14 cellular contexts compared by ENCODE assay signal in genomic region chr1:55275976-55276375, GRCh38.
DNase-seq lines count a peak whose midpoint lies in the region; ATAC-seq and TF ChIP-seq lines count a peak whose summit lies in the region.
"Had no signal": no experiment of that assay in that cellular context is flagged by ENCODE, and none has a peak within 500 bp of the region (broad histone marks: within the 10 kb centered on the region; RNA-seq: fewer than 3 reads in every experiment).

No MANE protein-coding gene starts in this region.

- H3K9ac ChIP-seq in GM23248: peak overlapping the region; percentile 13
- H3K9ac ChIP-seq: parathyroid adenoma had no signal

- H3K27ac Mint-ChIP-seq in Calu3 (ENCODE audit: unreplicated experiment): no peak overlapping the region

- WGBS in GM23248 (ENCODE audit: low coverage in 1 of 2, low lambda C conversion rate in 2 of 2, missing lambda C conversion rate in 2 of 2), 2 experiments: 33 to 42% methylated on average over 1 of the region's 1 CpG

- H3K4me1 Mint-ChIP-seq in Calu3 (ENCODE audit: low read depth, unreplicated experiment): peaks cover 18% of the 10 kb centered on the region

- ATAC-seq in HG03439 (IDR thresholded peaks at IDR 0.05; ENCODE audit: unreplicated experiment) (no peak), GM21528 (IDR thresholded peaks at IDR 0.05; ENCODE audit: low FRiP score, unreplicated experiment) (no peak)
- ATAC-seq: esophagus mucosa had no signal

- no peaks in the 10 kb centered on the region for H4K20me1 ChIP-seq in GM23248 (ENCODE audit: insufficient read depth)

- peak overlapping the region; percentile 48 for H2AFZ ChIP-seq in ACC112 (ENCODE audit: low read length, unreplicated experiment)
- no peak overlapping the region; the same call in 1 of the 2 replicates for H2AFZ ChIP-seq in GM23248
- H2AFZ ChIP-seq: parathyroid adenoma had no signal

- intact Hi-C loops in Calu3 (cut with micrococcal nuclease; ENCODE audit: unreplicated experiment): loop anchor here (2.0 kb wide), 1 partner anchor 63 kb away; no protein-coding TSS in a partner anchor

- DNase-seq in GM23248: peak; percentile 73
- peak; percentile 24 for DNase-seq in amniotic epithelial cell (ENCODE audit: low read depth)
- peak; percentile 37 for DNase-seq in iris pigment epithelial cell (ENCODE audit: low read depth)
- DNase-seq in Calu3: no peak
- DNase-seq in NCI-H774 (lab: John Stamatoyannopoulos, UW): no peak
- DNase-seq: DMS79, NCI-H1417 treated with DMSO at 0.1 percent for 48 hours, NCI-H510A, uterus had no signal

- CTCF ChIA-PET in Calu3 (lab: Charles Lee): no interaction called here

- H3K36me3 ChIP-seq in ACC112 (ENCODE audit: insufficient read depth, low read length) (no peaks in the 10 kb centered on the region), GM23248 (ENCODE audit: low read depth) (no peaks in the 10 kb centered on the region)
- H3K36me3 ChIP-seq: uterus had no signal

- H3K4me3 ChIP-seq in ACC112 (ENCODE audit: low read depth, low read length): no peak overlapping the region
- no peak overlapping the region for H3K4me3 ChIP-seq in GM23248
- H3K4me3 ChIP-seq: uterus had no signal

- peak overlapping the region; percentile 31 for H3K4me2 ChIP-seq in GM23248 (ENCODE audit: unreplicated experiment)

- no peaks in the 10 kb centered on the region for H3K36me3 Mint-ChIP-seq in Calu3 (ENCODE audit: insufficient read depth, unreplicated experiment)

- peaks cover 16% of the 10 kb centered on the region; the same call in 1 of the 2 replicates for H3F3A ChIP-seq in GM23248 (ENCODE audit: insufficient read depth)

- no peaks in the 10 kb centered on the region for H3K9me3 Mint-ChIP-seq in Calu3 (ENCODE audit: low read depth, unreplicated experiment)

- H3K27me3 Mint-ChIP-seq in Calu3 (ENCODE audit: unreplicated experiment): no peaks in the 10 kb centered on the region

- TF ChIP-seq CTCF in Calu3 (IDR thresholded peaks at IDR 0.05; ENCODE audit: unreplicated experiment): no peak

- H3K27ac ChIP-seq in ACC112 (ENCODE audit: low read depth, low read length) (peak overlapping the region; percentile 26; the same call in 1 of the 2 replicates), GM23248 (peak overlapping the region; percentile 63)
- H3K27ac ChIP-seq: parathyroid adenoma, uterus had no signal

- H3K27me3 ChIP-seq in ACC112 (ENCODE audit: insufficient read depth, low read length): no peaks in the 10 kb centered on the region
- no peaks in the 10 kb centered on the region for H3K27me3 ChIP-seq in GM23248 (replicated peaks; ENCODE audit: insufficient read depth)
- H3K27me3 ChIP-seq: uterus had no signal

- in situ Hi-C loops in GM23248 (cut with MboI): loop anchor here (5.0 to 25.0 kb wide), 2 partner anchors 144 to 1536 kb away; partner anchors contain the start of gene FYB2

- H3K4me3 Mint-ChIP-seq in Calu3 (ENCODE audit: low read depth, unreplicated experiment): no peak overlapping the region

- peaks cover 26% of the 10 kb centered on the region for H3K4me1 ChIP-seq in ACC112 (ENCODE audit: control insufficient read depth, insufficient read depth, low read length, unreplicated experiment)
- H3K4me1 ChIP-seq in GM23248 (ENCODE audit: insufficient read depth): peaks cover 22% of the 10 kb centered on the region
- H3K4me1 ChIP-seq: parathyroid adenoma, uterus had no signal

- no TSS peak for BruUV-seq in Calu3 (replicated peaks; lab: Mats Ljungman, UMichigan)

- H3K79me2 ChIP-seq in ACC112 (ENCODE audit: control insufficient read depth, insufficient read depth, low read length, unreplicated experiment): no peaks in the 10 kb centered on the region
- no peaks in the 10 kb centered on the region for H3K79me2 ChIP-seq in GM23248 (ENCODE audit: insufficient read depth)
- H3K79me2 ChIP-seq: parathyroid adenoma had no signal

- H3K9me3 ChIP-seq in GM23248 (ENCODE audit: low read depth): no peaks in the 10 kb centered on the region
- H3K9me3 ChIP-seq: uterus had no signal

- H3K9me2 ChIP-seq in GM23248 (ENCODE audit: insufficient read depth): no peaks in the 10 kb centered on the region

Comparison
In these comparisons a context has a peak if more than half of its experiments do, and no peak if none do; other contexts are left out.
1. DNase-seq: peak in GM23248 (single experiment), amniotic epithelial cell (single experiment) and iris pigment epithelial cell (single experiment); none in Calu3 (single experiment) and NCI-H774 (single experiment).